Comparison of ENCODE assay signal across 18 cellular contexts in the genomic region with DNA sequence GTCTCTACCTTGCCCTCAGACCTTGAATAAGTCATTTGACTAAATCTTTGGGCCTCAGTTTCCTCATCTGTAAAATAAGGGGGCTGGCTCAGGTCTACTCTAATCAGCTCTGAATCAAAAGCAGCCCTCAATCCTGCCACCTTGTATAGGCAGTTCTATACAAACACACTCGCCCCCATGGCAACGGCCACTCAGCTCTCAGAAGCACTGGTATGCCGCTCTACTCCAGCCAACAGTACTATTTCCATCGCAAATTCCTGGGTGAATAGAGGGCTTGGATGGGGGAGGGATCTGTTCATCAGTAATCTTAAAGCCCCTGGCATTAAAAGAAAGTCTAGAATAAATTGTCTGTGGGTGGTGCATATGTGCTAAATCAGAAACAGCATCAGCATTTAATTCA. TPM values are rescaled to one million over a fixed set of nuclear protein-coding genes. Genes with fewer than 3 reads are reported as not detected.
A peak's percentile ranks its signal among the peaks of the same experiment; 100 is the strongest.
DNase-seq lines count a peak whose midpoint lies in the region; ATAC-seq and TF ChIP-seq lines count a peak whose summit lies in the region.
"Had no signal": no experiment of that assay in that cellular context is flagged by ENCODE, and none has a peak within 500 bp of the region (broad histone marks: within the 10 kb centered on the region; RNA-seq: fewer than 3 reads in every experiment).

No MANE protein-coding gene starts in this region.

- H3K4me3 Mint-ChIP-seq in WTC11, result no peak overlapping the region
- H3K4me3 Mint-ChIP-seq in nephron progenitor cell, result no peak overlapping the region
- H3K4me3 Mint-ChIP-seq: dendritic cell treated with granulocyte-macrophage colony-stimulating factor and Interleukin-4, amounts not matched to agents 40 ng/mL and 50 ng/mL, for 4 days had no signal

- TF ChIP-seq CTCF in WTC11 (IDR thresholded peaks at IDR 0.05) (no peak), nephron progenitor cell (IDR thresholded peaks at IDR 0.05) (no peak), GM13977 (IDR thresholded peaks at IDR 0.05; ENCODE audit: extremely low read depth, insufficient read depth, missing control alignments) (no peak), vagina (IDR thresholded peaks at IDR 0.05) (no peak)

- no peak overlapping the region for H3K27ac Mint-ChIP-seq in WTC11
- H3K27ac Mint-ChIP-seq in nephron progenitor cell, result no peak overlapping the region
- H3K27ac Mint-ChIP-seq: dendritic cell treated with granulocyte-macrophage colony-stimulating factor and Interleukin-4, amounts not matched to agents 40 ng/mL and 50 ng/mL, for 4 days had no signal

- H3K27me3 Mint-ChIP-seq in WTC11 (ENCODE audit: low read depth) (no peaks in the 10 kb centered on the region), nephron progenitor cell (ENCODE audit: low read depth, poor library complexity) (peaks cover 2% of the 10 kb centered on the region)
- H3K27me3 Mint-ChIP-seq: dendritic cell treated with granulocyte-macrophage colony-stimulating factor and Interleukin-4, amounts not matched to agents 40 ng/mL and 50 ng/mL, for 4 days had no signal

- in situ Hi-C loops in GM13977 (cut with MboI; ENCODE audit: low pct_unique_long_range_greater_than_20kb, low sequenced_read_pairs, unreplicated experiment), result no loop called here

- no peaks in the 10 kb centered on the region for H3K4me1 ChIP-seq in vagina
- H3K4me1 ChIP-seq: body of pancreas had no signal

- DNase-seq in H7 (peak; percentile 40), WTC11 (ENCODE audit: low spot score) (peak; percentile 43), left ventricle myocardium superior (peak; percentile 68), nephron progenitor cell (peak; percentile 21), GM13977 (ENCODE audit: low spot score) (no peak), vagina (ENCODE audit: extremely low spot score in 2 of 2) (no peak), SHP77 treated with DMSO at 0.1 percent for 48 hours (lab: John Stamatoyannopoulos, UW) (no peak), NCI-H187 treated with DMSO at 0.1 percent for 48 hours (lab: John Stamatoyannopoulos, UW) (no peak)
- DNase-seq: activated CD4-positive, alpha-beta T cell treated with anti-CD3 and anti-CD28 coated beads, Interleukin-2, amount 50 U/mL, for 4 hours; activated naive CD4-positive, alpha-beta T cell treated with anti-CD3 and anti-CD28 coated beads, Interleukin-2, amount 50 U/mL, for 16 hours; activated T-cell treated with anti-CD3 and anti-CD28 coated beads, Interleukin-2, amount 50 U/mL, for 1 hour; body of pancreas; COR-L47; midbrain; NCI-H1930; stimulated activated CD4-positive, alpha-beta T cell treated with anti-CD3 and anti-CD28 coated beads, Interleukin-2, amount 100 ng/mL, for 24 hours had no signal

- H3K4me3 ChIP-seq in H7 (ENCODE audit: insufficient read depth, low read depth, low read length) (no peak overlapping the region), vagina (no peak overlapping the region)
- H3K4me3 ChIP-seq: body of pancreas had no signal

- CTCF ChIA-PET in WTC11 (lab: Charles Lee), result interaction anchor here (1.0 to 2.8 kb wide), 22 partner anchors 8 to 256 kb away, joined by 3 to 63 read pairs (median 6); a partner anchor contains a TSS

- H3K4me1 Mint-ChIP-seq in WTC11 (no peaks in the 10 kb centered on the region), nephron progenitor cell (no peaks in the 10 kb centered on the region)

- intact Hi-C loops in left ventricle myocardium superior (cut with micrococcal nuclease) (loop anchor here (2.0 kb wide), 1 partner anchor 168 kb away; no protein-coding TSS in a partner anchor), vagina (cut with DNase I) (loop anchor here (5.0 kb wide), 1 partner anchor 168 kb away; no protein-coding TSS in a partner anchor)

- H3K9me3 Mint-ChIP-seq in WTC11 (no peaks in the 10 kb centered on the region), nephron progenitor cell (no peaks in the 10 kb centered on the region)
- H3K9me3 Mint-ChIP-seq: dendritic cell treated with granulocyte-macrophage colony-stimulating factor and Interleukin-4, amounts not matched to agents 40 ng/mL and 50 ng/mL, for 4 days had no signal

- POLR2A ChIA-PET in WTC11 (lab: Charles Lee), result interaction anchor here (1.1 to 1.2 kb wide), 2 partner anchors 75 to 85 kb away, joined by 3 to 5 read pairs; a partner anchor contains a TSS

- ATAC-seq in WTC11 (peak; percentile 67), left ventricle myocardium superior (peak; percentile 88)
- ATAC-seq: body of pancreas, esophagus mucosa had no signal

- H3K27me3 ChIP-seq in H7 (ENCODE audit: control insufficient read depth, insufficient read depth, low read length) (no peaks in the 10 kb centered on the region), vagina (no peaks in the 10 kb centered on the region)
- H3K27me3 ChIP-seq: body of pancreas had no signal

- H3K36me3 Mint-ChIP-seq in WTC11 (no peaks in the 10 kb centered on the region), nephron progenitor cell (ENCODE audit: low read depth) (no peaks in the 10 kb centered on the region)

- H3K36me3 ChIP-seq in H7 (replicated peaks; ENCODE audit: control insufficient read depth, insufficient read depth, low read length), result no peaks in the 10 kb centered on the region
- no peaks in the 10 kb centered on the region for H3K36me3 ChIP-seq in vagina

- H3K27ac ChIP-seq in vagina, result no peak overlapping the region

- no peak for TF ChIP-seq POLR2A in vagina (IDR thresholded peaks at IDR 0.05)

- H3K9me3 ChIP-seq in vagina, result no peaks in the 10 kb centered on the region
- H3K9me3 ChIP-seq: body of pancreas had no signal

TF ChIP-seq in WTC11, 78 proteins besides CTCF, POLR2A, EP300 and RAD21:
- TF ChIP-seq, protein P1, sequence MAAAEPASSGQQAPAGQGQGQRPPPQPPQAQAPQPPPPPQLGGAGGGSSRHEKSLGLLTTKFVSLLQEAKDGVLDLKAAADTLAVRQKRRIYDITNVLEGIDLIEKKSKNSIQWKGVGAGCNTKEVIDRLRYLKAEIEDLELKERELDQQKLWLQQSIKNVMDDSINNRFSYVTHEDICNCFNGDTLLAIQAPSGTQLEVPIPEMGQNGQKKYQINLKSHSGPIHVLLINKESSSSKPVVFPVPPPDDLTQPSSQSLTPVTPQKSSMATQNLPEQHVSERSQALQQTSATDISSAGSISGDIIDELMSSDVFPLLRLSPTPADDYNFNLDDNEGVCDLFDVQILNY (CRISPR knock-in tag; IDR thresholded peaks at IDR 0.05), result no peak
- TF ChIP-seq, protein P2, sequence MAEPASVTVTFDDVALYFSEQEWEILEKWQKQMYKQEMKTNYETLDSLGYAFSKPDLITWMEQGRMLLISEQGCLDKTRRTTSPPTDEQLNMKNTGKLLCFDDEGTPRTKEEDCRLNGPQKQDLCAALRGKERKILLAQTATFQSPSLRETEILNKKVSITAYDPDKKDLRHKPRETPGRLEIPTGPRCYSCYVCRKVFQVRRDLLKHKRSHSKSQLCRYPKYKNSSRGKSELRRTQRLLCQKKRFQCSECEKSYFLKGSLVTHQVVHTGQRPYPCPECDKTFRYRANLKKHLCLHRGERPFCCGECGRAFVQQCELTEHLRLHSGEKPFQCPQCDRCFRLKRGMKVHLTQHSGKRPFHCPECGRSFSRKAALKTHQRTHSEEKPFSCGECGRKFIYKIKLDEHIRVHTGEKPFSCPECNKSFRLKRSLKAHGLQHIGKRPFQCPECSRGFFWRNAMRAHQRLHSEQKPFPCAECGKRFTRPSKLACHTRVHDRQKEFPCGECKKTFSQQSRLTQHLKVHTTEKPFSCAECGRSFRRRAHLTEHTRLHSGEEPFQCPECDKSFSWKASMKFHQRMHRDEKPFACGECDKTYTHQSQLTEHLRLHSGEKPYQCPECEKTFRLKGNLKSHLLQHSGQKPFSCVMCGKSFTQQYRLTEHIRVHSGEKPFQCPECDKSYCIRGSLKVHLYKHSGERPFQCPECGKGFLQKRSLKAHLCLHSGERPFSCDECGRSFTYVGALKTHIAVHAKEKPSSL (CRISPR knock-in tag; conservative IDR thresholded peaks at IDR 0.05), result no peak
- TF ChIP-seq, protein P3, sequence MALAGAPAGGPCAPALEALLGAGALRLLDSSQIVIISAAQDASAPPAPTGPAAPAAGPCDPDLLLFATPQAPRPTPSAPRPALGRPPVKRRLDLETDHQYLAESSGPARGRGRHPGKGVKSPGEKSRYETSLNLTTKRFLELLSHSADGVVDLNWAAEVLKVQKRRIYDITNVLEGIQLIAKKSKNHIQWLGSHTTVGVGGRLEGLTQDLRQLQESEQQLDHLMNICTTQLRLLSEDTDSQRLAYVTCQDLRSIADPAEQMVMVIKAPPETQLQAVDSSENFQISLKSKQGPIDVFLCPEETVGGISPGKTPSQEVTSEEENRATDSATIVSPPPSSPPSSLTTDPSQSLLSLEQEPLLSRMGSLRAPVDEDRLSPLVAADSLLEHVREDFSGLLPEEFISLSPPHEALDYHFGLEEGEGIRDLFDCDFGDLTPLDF (CRISPR knock-in tag; IDR thresholded peaks at IDR 0.05), result no peak
- TF ChIP-seq, protein P4, sequence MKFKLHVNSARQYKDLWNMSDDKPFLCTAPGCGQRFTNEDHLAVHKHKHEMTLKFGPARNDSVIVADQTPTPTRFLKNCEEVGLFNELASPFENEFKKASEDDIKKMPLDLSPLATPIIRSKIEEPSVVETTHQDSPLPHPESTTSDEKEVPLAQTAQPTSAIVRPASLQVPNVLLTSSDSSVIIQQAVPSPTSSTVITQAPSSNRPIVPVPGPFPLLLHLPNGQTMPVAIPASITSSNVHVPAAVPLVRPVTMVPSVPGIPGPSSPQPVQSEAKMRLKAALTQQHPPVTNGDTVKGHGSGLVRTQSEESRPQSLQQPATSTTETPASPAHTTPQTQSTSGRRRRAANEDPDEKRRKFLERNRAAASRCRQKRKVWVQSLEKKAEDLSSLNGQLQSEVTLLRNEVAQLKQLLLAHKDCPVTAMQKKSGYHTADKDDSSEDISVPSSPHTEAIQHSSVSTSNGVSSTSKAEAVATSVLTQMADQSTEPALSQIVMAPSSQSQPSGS (CRISPR knock-in tag; IDR thresholded peaks at IDR 0.05; ENCODE audit: borderline replicate concordance, low read depth), result no peak
- no peak for TF ChIP-seq ZNF317 (CRISPR knock-in tag; IDR thresholded peaks at IDR 0.05; ENCODE audit: borderline replicate concordance, low read depth)

RNA-seq across cellular contexts. Expression of a gene that starts 21.2 kb away (rescaled TPM):
- total RNA-seq in H7 (2014; rRNA removed; shearing (Covaris generic)), result 27.4 and 51.0 TPM in 2 replicates
- 86.4 to 87.1 TPM (median 86.5 TPM) in 3 replicates for total RNA-seq in WTC11 (2021)
- total RNA-seq in left ventricle myocardium superior, result 43.0 TPM
- total RNA-seq in vagina, result 42.2 TPM

Comparison
In these comparisons a context has a peak if more than half of its experiments do, and no peak if none do; other contexts are left out.
1. DNase-seq: peak in H7 (single experiment), WTC11 (single experiment), left ventricle myocardium superior (single experiment) and nephron progenitor cell (single experiment); none in GM13977 (single experiment), vagina (0 of 2), SHP77 treated with DMSO at 0.1 percent for 48 hours (single experiment) and NCI-H187 treated with DMSO at 0.1 percent for 48 hours (single experiment).